Comparison of ENCODE assay signal across 10 cellular contexts in genomic region chr9:130266236-130267098, GRCh38. TPM values are rescaled to one million over a fixed set of nuclear protein-coding genes. Genes with fewer than 3 reads are reported as not detected.
DNase-seq lines count a peak whose midpoint lies in the region; ATAC-seq, FAIRE-seq and TF ChIP-seq lines count a peak whose summit lies in the region.
"Had no signal": no experiment of that assay in that cellular context is flagged by ENCODE, and none has a peak within 500 bp of the region (broad histone marks: within the 10 kb centered on the region; RNA-seq: fewer than 3 reads in every experiment).

No MANE protein-coding gene starts in this region.

- H3K36me3 ChIP-seq in ES-I3 (ENCODE audit: insufficient read depth, low read length) = no peaks in the 10 kb centered on the region
- H3K36me3 ChIP-seq in kidney (ENCODE audit: control insufficient read depth in 1 of 2, insufficient read depth in 2 of 2, low read length in 2 of 2) = no peaks in the 10 kb centered on the region

- TF ChIP-seq CTCF in chondrocyte (IDR thresholded peaks at IDR 0.05) = no peak
- TF ChIP-seq CTCF in kidney (IDR thresholded peaks at IDR 0.05; ENCODE audit: borderline replicate concordance, extremely low read depth, insufficient read depth) = no peak

- ATAC-seq in sciatic nerve (no peak), HG03108 (IDR thresholded peaks at IDR 0.05; ENCODE audit: unreplicated experiment) (no peak), esophagus mucosa (no peak), GM21360 (IDR thresholded peaks at IDR 0.05; ENCODE audit: unreplicated experiment) (no peak), HG03045 (IDR thresholded peaks at IDR 0.05; ENCODE audit: unreplicated experiment) (no peak)

- intact Hi-C loops in kidney (cut with DNase I) = no loop called here
- intact Hi-C loops in sciatic nerve (cut with DNase I) = no loop called here

- peaks cover 4% of the 10 kb centered on the region for H3K4me1 Mint-ChIP-seq in chondrocyte (ENCODE audit: low read depth)

- H3K9me3 ChIP-seq in ES-I3 (ENCODE audit: control insufficient read depth, insufficient read depth, low read length) = no peaks in the 10 kb centered on the region
- H3K9me3 ChIP-seq in kidney (ENCODE audit: control insufficient read depth in 1 of 2, low read length in 2 of 2) = no peaks in the 10 kb centered on the region

- H3K9me3 Mint-ChIP-seq in chondrocyte (ENCODE audit: low read depth) = no peaks in the 10 kb centered on the region

- no peak overlapping the region for H3K27ac Mint-ChIP-seq in chondrocyte (ENCODE audit: unreplicated experiment)

- H3K27me3 Mint-ChIP-seq in chondrocyte (ENCODE audit: low read depth) = peaks cover 77% of the 10 kb centered on the region

- H3K4me3 ChIP-seq in kidney (ENCODE audit: low read length in 2 of 2) = no peak overlapping the region

- no peaks in the 10 kb centered on the region for H3K36me3 Mint-ChIP-seq in chondrocyte (ENCODE audit: low read depth)

- FAIRE-seq in kidney (lab: Jason Lieb, UNC) = no peak

- H3K4me1 ChIP-seq in ES-I3 (ENCODE audit: insufficient read depth, low read length) (peaks cover 13% of the 10 kb centered on the region), kidney (ENCODE audit: control insufficient read depth in 1 of 2, insufficient read depth in 1 of 2, low read depth in 1 of 2, low read length in 2 of 2) (peaks cover 0 to 2% of the 10 kb centered on the region in 2 donors)

- H3K9ac ChIP-seq in ES-I3 (ENCODE audit: low read depth, low read length) (peak overlapping the region; percentile 69; the same call in 1 of the 2 replicates), kidney (ENCODE audit: low read length in 2 of 2) (no peak overlapping the region)

- H3K27ac ChIP-seq in kidney (ENCODE audit: low read depth in 2 of 2, low read length in 2 of 2) = no peak overlapping the region

- peak overlapping the region; percentile 40 for H3K4me3 Mint-ChIP-seq in chondrocyte (ENCODE audit: unreplicated experiment)

- peak; percentile 78 for DNase-seq in chondrocyte (ENCODE audit: low spot score)
- DNase-seq in kidney = peak; percentile 53
- DNase-seq in sciatic nerve (ENCODE audit: low spot score) = peak; percentile 45
- DNase-seq: NCI-H1436; stimulated activated CD4-positive, alpha-beta T cell treated with anti-CD3 and anti-CD28 coated beads, Interleukin-12 subunit alpha, Interleukin-12 subunit beta, amount 100 ng/mL, for 4 hours had no signal

RNA-seq across cellular contexts. Expression of gene HMCN2, which starts 0.9 kb away (rescaled TPM):
- 0.05 to 0.36 TPM (median 0.10 TPM) in 3 replicates for total RNA-seq in chondrocyte
- total RNA-seq in kidney = 8.6 TPM
- 0.99 TPM for polyA plus RNA-seq in kidney (ENCODE audit: insufficient read depth, low read depth, low replicate concordance)
- 3.3 TPM for total RNA-seq in sciatic nerve
- total RNA-seq in esophagus mucosa = 1.6 TPM
